12 cellular contexts compared by ENCODE assay signal in genomic region chr21:44929799-44930542, GRCh38. TPM values are rescaled to one million over a fixed set of nuclear protein-coding genes. Genes with fewer than 3 reads are reported as not detected.
DNase-seq lines count a peak whose midpoint lies in the region; ATAC-seq, FAIRE-seq and TF ChIP-seq lines count a peak whose summit lies in the region.
"Had no signal": no experiment of that assay in that cellular context is flagged by ENCODE, and none has a peak within 500 bp of the region (broad histone marks: within the 10 kb centered on the region; RNA-seq: fewer than 3 reads in every experiment).

No MANE protein-coding gene starts in this region.

- no peaks in the 10 kb centered on the region for H3K36me3 Mint-ChIP-seq in CD4-positive, CD25-positive, alpha-beta regulatory T cell
- peaks cover 18% of the 10 kb centered on the region for H3K36me3 Mint-ChIP-seq in activated CD4-positive, alpha-beta memory T cell treated with anti-CD3 and anti-CD28 coated beads, Interleukin-2, amount 10 ng/mL, durations not matched to agents 7 days and 5 days (ENCODE audit: low read depth)
- H3K36me3 Mint-ChIP-seq in natural killer cell treated with Interleukin-12 subunit alpha and Interleukin-12 subunit beta and Interleukin-15 and Interleukin-18, amount 100 ng/mL, for 72 hours = no peaks in the 10 kb centered on the region

- H3K4me3 ChIP-seq in CD4-positive, CD25-positive, alpha-beta regulatory T cell (ENCODE audit: low read depth, low read length) = peak overlapping the region; percentile 26
- H3K4me3 ChIP-seq in GM12865 (ENCODE audit: low read depth, low read length) = peak overlapping the region; percentile 82

- peaks cover 2 to 61% (median 40%) of the 10 kb centered on the region in 4 donors for H3K4me1 Mint-ChIP-seq in CD4-positive, CD25-positive, alpha-beta regulatory T cell
- peaks cover 64% of the 10 kb centered on the region for H3K4me1 Mint-ChIP-seq in activated CD4-positive, alpha-beta memory T cell treated with anti-CD3 and anti-CD28 coated beads, Interleukin-2, amount 10 ng/mL, durations not matched to agents 7 days and 5 days
- peaks cover 56 to 61% of the 10 kb centered on the region in 2 donors for H3K4me1 Mint-ChIP-seq in natural killer cell treated with Interleukin-12 subunit alpha and Interleukin-12 subunit beta and Interleukin-15 and Interleukin-18, amount 100 ng/mL, for 72 hours (ENCODE audit: low read depth in 2 of 2)

- peaks cover 0 to 3% (median 0%) of the 10 kb centered on the region in 7 donors for H3K9me3 Mint-ChIP-seq in CD4-positive, CD25-positive, alpha-beta regulatory T cell
- H3K9me3 Mint-ChIP-seq in activated CD4-positive, alpha-beta memory T cell treated with anti-CD3 and anti-CD28 coated beads, Interleukin-2, amount 10 ng/mL, durations not matched to agents 7 days and 5 days = no peaks in the 10 kb centered on the region
- no peaks in the 10 kb centered on the region for H3K9me3 Mint-ChIP-seq in natural killer cell treated with Interleukin-12 subunit alpha and Interleukin-12 subunit beta and Interleukin-15 and Interleukin-18, amount 100 ng/mL, for 72 hours

- H3K27ac ChIP-seq in CD4-positive, CD25-positive, alpha-beta regulatory T cell (ENCODE audit: insufficient read depth, low read length, poor library complexity, severe bottlenecking) = peak overlapping the region; percentile 82
- H3K27ac ChIP-seq: foreskin keratinocyte had no signal

- H3K27me3 Mint-ChIP-seq in CD4-positive, CD25-positive, alpha-beta regulatory T cell = no peaks in the 10 kb centered on the region
- H3K27me3 Mint-ChIP-seq in activated CD4-positive, alpha-beta memory T cell treated with anti-CD3 and anti-CD28 coated beads, Interleukin-2, amount 10 ng/mL, durations not matched to agents 7 days and 5 days = no peaks in the 10 kb centered on the region
- no peaks in the 10 kb centered on the region for H3K27me3 Mint-ChIP-seq in natural killer cell treated with Interleukin-12 subunit alpha and Interleukin-12 subunit beta and Interleukin-15 and Interleukin-18, amount 100 ng/mL, for 72 hours

- H3K27ac Mint-ChIP-seq in CD4-positive, CD25-positive, alpha-beta regulatory T cell = peak overlapping the region; percentile 91 to 97 (median 96)
- H3K27ac Mint-ChIP-seq in activated CD4-positive, alpha-beta memory T cell treated with anti-CD3 and anti-CD28 coated beads, Interleukin-2, amount 10 ng/mL, durations not matched to agents 7 days and 5 days = peak overlapping the region; percentile 94
- H3K27ac Mint-ChIP-seq in natural killer cell treated with Interleukin-12 subunit alpha and Interleukin-12 subunit beta and Interleukin-15 and Interleukin-18, amount 100 ng/mL, for 72 hours = peak overlapping the region; percentile 69 to 90

- no peak for DNase-seq in CD4-positive, CD25-positive, alpha-beta regulatory T cell
- DNase-seq in GM12865 (ENCODE audit: low read depth) = peak; percentile 54
- DNase-seq in activated CD4-positive, alpha-beta memory T cell treated with anti-CD3 and anti-CD28 coated beads, Interleukin-2, amount 10 ng/mL, durations not matched to agents 7 days and 5 days = no peak
- DNase-seq in natural killer cell treated with Interleukin-12 subunit alpha and Interleukin-12 subunit beta and Interleukin-15 and Interleukin-18, amount 100 ng/mL, for 72 hours (ENCODE audit: low spot score) = no peak
- no peak for DNase-seq in A172 (ENCODE audit: low spot score)
- no peak for DNase-seq in DMS153 treated with DMSO at 0.1 percent for 48 hours (lab: John Stamatoyannopoulos, UW; ENCODE audit: unreplicated experiment)
- no peak for DNase-seq in NCI-H446 (lab: John Stamatoyannopoulos, UW)
- no peak for DNase-seq in GM12892 (ENCODE audit: insufficient read length)
- DNase-seq: kidney glomerular epithelial cell, NCI-H2227 treated with DMSO at 0.1 percent for 48 hours had no signal

- POLR2A ChIA-PET in activated CD4-positive, alpha-beta memory T cell treated with anti-CD3 and anti-CD28 coated beads, Interleukin-2, amount 10 ng/mL, durations not matched to agents 7 days and 5 days (lab: Charles Lee) = interaction anchor here (1.0 to 9.1 kb wide), 5 partner anchors 9 to 129 kb away, joined by 3 to 203 read pairs (median 23); partner anchors contain the start of genes ITGB2, PTTG1IP and UBE2G2

- TF ChIP-seq CTCF in GM12865 (IDR thresholded peaks at IDR 0.05; ENCODE audit: insufficient read depth, low read depth, low read length, missing control alignments) = no peak

- H3K36me3 ChIP-seq in CD4-positive, CD25-positive, alpha-beta regulatory T cell (ENCODE audit: control insufficient read depth, insufficient read depth, low read length) = no peaks in the 10 kb centered on the region

- CTCF ChIA-PET in activated CD4-positive, alpha-beta memory T cell treated with anti-CD3 and anti-CD28 coated beads, Interleukin-2, amount 10 ng/mL, durations not matched to agents 7 days and 5 days (lab: Charles Lee) = interaction anchor here (0.7 to 3.0 kb wide), 4 partner anchors 16 to 129 kb away, joined by 3 to 30 read pairs (median 4); no protein-coding TSS in a partner anchor

- H3K4me1 ChIP-seq in CD4-positive, CD25-positive, alpha-beta regulatory T cell (ENCODE audit: control insufficient read depth, insufficient read depth, low read length, poor library complexity, severe bottlenecking) = peaks cover 79% of the 10 kb centered on the region

- no peak for FAIRE-seq in GM12892 (lab: Jason Lieb, UNC)

- ATAC-seq in CD4-positive, CD25-positive, alpha-beta regulatory T cell (ENCODE audit: low read depth in 2 of 2) = no peak
- no peak for ATAC-seq in natural killer cell treated with Interleukin-12 subunit alpha and Interleukin-12 subunit beta and Interleukin-15 and Interleukin-18, amount 100 ng/mL, for 72 hours
- ATAC-seq: foreskin keratinocyte had no signal

- peak overlapping the region; percentile 90 to 100 (median 94) for H3K4me3 Mint-ChIP-seq in CD4-positive, CD25-positive, alpha-beta regulatory T cell
- peak overlapping the region; percentile 81 for H3K4me3 Mint-ChIP-seq in activated CD4-positive, alpha-beta memory T cell treated with anti-CD3 and anti-CD28 coated beads, Interleukin-2, amount 10 ng/mL, durations not matched to agents 7 days and 5 days
- peak overlapping the region; percentile 86 for H3K4me3 Mint-ChIP-seq in natural killer cell treated with Interleukin-12 subunit alpha and Interleukin-12 subunit beta and Interleukin-15 and Interleukin-18, amount 100 ng/mL, for 72 hours

- no peak for TF ChIP-seq POLR2A in GM12892 (IDR thresholded peaks at IDR 0.05; ENCODE audit: low read depth, low read length)

- H3K9me3 ChIP-seq in CD4-positive, CD25-positive, alpha-beta regulatory T cell (ENCODE audit: control insufficient read depth in 2 of 2, low read length in 2 of 2) = no peaks in the 10 kb centered on the region

- no peaks in the 10 kb centered on the region for H3K27me3 ChIP-seq in CD4-positive, CD25-positive, alpha-beta regulatory T cell (ENCODE audit: control insufficient read depth, insufficient read depth, low read length)

RNA-seq across cellular contexts. Expression of gene ITGB2, which starts 9.3 kb away (rescaled TPM):
- 411 TPM for total RNA-seq in CD4-positive, CD25-positive, alpha-beta regulatory T cell
- polyA plus RNA-seq in CD4-positive, CD25-positive, alpha-beta regulatory T cell = 100 to 1,000 TPM; 415 to 519 (median 446) TPM
- 100 to 1,000 TPM; 631 to 642 TPM for total RNA-seq in activated CD4-positive, alpha-beta memory T cell treated with anti-CD3 and anti-CD28 coated beads, Interleukin-2, amount 10 ng/mL, durations not matched to agents 7 days and 5 days
- total RNA-seq in natural killer cell treated with Interleukin-12 subunit alpha and Interleukin-12 subunit beta and Interleukin-15 and Interleukin-18, amount 100 ng/mL, for 72 hours = 1,000 to 10,000 TPM in 1 of 2 donors, 100 to 1,000 TPM in 1; 448 to 1,246 TPM
- 0.19 and 1.2 TPM in 2 replicates for total RNA-seq in A172 (2014; rRNA removed; shearing (Covaris generic))
- 41.8 TPM for polyA plus RNA-seq in GM12892 (2012; ENCODE audit: missing spikeins)
- polyA plus RNA-seq: neural cell had no signal

RNA-seq across cellular contexts. Expression of gene SLX9, which starts 9.9 kb away (rescaled TPM):
- total RNA-seq in CD4-positive, CD25-positive, alpha-beta regulatory T cell = 21.8 TPM
- polyA plus RNA-seq in CD4-positive, CD25-positive, alpha-beta regulatory T cell = 10 to 100 TPM in 3 of 4 donors, 1 to 10 TPM in 1; 7.6 to 12.0 (median 10.0) TPM
- 10 to 100 TPM; 42.4 to 47.0 TPM for total RNA-seq in activated CD4-positive, alpha-beta memory T cell treated with anti-CD3 and anti-CD28 coated beads, Interleukin-2, amount 10 ng/mL, durations not matched to agents 7 days and 5 days
- 10 to 100 TPM; 43.5 to 83.6 TPM for total RNA-seq in natural killer cell treated with Interleukin-12 subunit alpha and Interleukin-12 subunit beta and Interleukin-15 and Interleukin-18, amount 100 ng/mL, for 72 hours
- total RNA-seq in A172 (2014; rRNA removed; shearing (Covaris generic)) = 33.6 and 42.6 TPM in 2 replicates
- 6.3 TPM for polyA plus RNA-seq in GM12892 (2012; ENCODE audit: missing spikeins)

RNA-seq across cellular contexts. Expression of gene PTTG1IP, which starts 56.5 kb away (rescaled TPM):
- total RNA-seq in CD4-positive, CD25-positive, alpha-beta regulatory T cell = 98.3 TPM
- 100 to 1,000 TPM in 1 of 4 donors, 10 to 100 TPM in 3; 78.5 to 100 (median 95.1) TPM for polyA plus RNA-seq in CD4-positive, CD25-positive, alpha-beta regulatory T cell
- 10 to 100 TPM; 80.3 to 82.6 TPM for total RNA-seq in activated CD4-positive, alpha-beta memory T cell treated with anti-CD3 and anti-CD28 coated beads, Interleukin-2, amount 10 ng/mL, durations not matched to agents 7 days and 5 days
- total RNA-seq in natural killer cell treated with Interleukin-12 subunit alpha and Interleukin-12 subunit beta and Interleukin-15 and Interleukin-18, amount 100 ng/mL, for 72 hours = 10 to 100 TPM; 69.4 to 81.7 TPM
- 637 and 713 TPM in 2 replicates for total RNA-seq in A172 (2014; rRNA removed; shearing (Covaris generic))
- polyA plus RNA-seq in GM12892 (2012; ENCODE audit: missing spikeins) = 28.2 TPM

Comparison
In these comparisons a context has a peak if more than half of its experiments do, and no peak if none do; other contexts are left out.
1. RNA of gene ITGB2, which starts 9.3 kb away (total RNA-seq): 448 to 1,246 TPM in natural killer cell treated with Interleukin-12 subunit alpha and Interleukin-12 subunit beta and Interleukin-15 and Interleukin-18, amount 100 ng/mL, for 72 hours, 631 to 642 TPM in activated CD4-positive, alpha-beta memory T cell treated with anti-CD3 and anti-CD28 coated beads, Interleukin-2, amount 10 ng/mL, durations not matched to agents 7 days and 5 days and 411 TPM in CD4-positive, CD25-positive, alpha-beta regulatory T cell (single experiment); 0.19 to 1.2 TPM in A172; every median in the first group is over 100 times any median in the second.
2. Peak in every context shown above with its lines, with median percentiles within 50 percentile points of each other: H3K27ac Mint-ChIP-seq and H3K4me3 Mint-ChIP-seq.